Comparison of ENCODE assay signal across 1 cellular context in the genomic region with DNA sequence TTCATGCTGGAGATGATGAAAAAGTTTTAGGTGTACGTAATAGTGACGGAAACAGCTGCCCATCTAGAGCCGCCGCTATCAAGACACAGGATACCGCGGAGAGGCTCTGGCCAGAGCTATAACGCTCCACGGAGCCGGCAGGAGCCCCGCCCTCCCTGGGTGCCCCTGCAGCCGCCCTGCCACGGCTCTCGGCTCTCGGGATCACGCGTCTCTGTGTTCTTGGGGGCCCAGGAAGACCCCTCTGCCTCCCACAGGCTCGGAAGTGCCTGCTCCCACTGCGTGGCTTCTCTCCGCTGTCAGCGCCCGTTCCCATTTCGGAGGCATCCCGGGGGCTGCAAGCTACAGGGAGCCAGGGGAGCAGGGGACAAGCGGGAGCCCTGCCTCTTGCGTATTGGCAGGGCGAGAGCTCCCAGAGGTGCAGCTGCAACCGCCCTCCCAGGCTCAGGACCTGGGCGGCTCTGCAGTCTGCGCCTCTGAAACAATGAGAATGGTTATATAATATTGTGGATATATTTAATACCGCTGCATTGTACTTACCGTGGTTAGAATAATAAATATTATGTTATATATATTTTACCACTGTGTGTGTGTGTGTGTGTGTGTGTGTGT.
TF ChIP-seq lines count a peak whose summit lies in the region.

No MANE protein-coding gene starts in this region.

TF ChIP-seq in GM23338, 12 proteins besides CTCF, POLR2A, EP300 and RAD21 (continued from another document):
- TF ChIP-seq, protein P1, sequence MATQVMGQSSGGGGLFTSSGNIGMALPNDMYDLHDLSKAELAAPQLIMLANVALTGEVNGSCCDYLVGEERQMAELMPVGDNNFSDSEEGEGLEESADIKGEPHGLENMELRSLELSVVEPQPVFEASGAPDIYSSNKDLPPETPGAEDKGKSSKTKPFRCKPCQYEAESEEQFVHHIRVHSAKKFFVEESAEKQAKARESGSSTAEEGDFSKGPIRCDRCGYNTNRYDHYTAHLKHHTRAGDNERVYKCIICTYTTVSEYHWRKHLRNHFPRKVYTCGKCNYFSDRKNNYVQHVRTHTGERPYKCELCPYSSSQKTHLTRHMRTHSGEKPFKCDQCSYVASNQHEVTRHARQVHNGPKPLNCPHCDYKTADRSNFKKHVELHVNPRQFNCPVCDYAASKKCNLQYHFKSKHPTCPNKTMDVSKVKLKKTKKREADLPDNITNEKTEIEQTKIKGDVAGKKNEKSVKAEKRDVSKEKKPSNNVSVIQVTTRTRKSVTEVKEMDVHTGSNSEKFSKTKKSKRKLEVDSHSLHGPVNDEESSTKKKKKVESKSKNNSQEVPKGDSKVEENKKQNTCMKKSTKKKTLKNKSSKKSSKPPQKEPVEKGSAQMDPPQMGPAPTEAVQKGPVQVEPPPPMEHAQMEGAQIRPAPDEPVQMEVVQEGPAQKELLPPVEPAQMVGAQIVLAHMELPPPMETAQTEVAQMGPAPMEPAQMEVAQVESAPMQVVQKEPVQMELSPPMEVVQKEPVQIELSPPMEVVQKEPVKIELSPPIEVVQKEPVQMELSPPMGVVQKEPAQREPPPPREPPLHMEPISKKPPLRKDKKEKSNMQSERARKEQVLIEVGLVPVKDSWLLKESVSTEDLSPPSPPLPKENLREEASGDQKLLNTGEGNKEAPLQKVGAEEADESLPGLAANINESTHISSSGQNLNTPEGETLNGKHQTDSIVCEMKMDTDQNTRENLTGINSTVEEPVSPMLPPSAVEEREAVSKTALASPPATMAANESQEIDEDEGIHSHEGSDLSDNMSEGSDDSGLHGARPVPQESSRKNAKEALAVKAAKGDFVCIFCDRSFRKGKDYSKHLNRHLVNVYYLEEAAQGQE (IDR thresholded peaks at IDR 0.05; ENCODE audit: unreplicated experiment), result no peak
- TF ChIP-seq, protein P2, sequence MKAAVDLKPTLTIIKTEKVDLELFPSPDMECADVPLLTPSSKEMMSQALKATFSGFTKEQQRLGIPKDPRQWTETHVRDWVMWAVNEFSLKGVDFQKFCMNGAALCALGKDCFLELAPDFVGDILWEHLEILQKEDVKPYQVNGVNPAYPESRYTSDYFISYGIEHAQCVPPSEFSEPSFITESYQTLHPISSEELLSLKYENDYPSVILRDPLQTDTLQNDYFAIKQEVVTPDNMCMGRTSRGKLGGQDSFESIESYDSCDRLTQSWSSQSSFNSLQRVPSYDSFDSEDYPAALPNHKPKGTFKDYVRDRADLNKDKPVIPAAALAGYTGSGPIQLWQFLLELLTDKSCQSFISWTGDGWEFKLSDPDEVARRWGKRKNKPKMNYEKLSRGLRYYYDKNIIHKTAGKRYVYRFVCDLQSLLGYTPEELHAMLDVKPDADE (IDR thresholded peaks at IDR 0.05), result no peak
